ENCODE assay signal across 15 cellular contexts in the genomic region with DNA sequence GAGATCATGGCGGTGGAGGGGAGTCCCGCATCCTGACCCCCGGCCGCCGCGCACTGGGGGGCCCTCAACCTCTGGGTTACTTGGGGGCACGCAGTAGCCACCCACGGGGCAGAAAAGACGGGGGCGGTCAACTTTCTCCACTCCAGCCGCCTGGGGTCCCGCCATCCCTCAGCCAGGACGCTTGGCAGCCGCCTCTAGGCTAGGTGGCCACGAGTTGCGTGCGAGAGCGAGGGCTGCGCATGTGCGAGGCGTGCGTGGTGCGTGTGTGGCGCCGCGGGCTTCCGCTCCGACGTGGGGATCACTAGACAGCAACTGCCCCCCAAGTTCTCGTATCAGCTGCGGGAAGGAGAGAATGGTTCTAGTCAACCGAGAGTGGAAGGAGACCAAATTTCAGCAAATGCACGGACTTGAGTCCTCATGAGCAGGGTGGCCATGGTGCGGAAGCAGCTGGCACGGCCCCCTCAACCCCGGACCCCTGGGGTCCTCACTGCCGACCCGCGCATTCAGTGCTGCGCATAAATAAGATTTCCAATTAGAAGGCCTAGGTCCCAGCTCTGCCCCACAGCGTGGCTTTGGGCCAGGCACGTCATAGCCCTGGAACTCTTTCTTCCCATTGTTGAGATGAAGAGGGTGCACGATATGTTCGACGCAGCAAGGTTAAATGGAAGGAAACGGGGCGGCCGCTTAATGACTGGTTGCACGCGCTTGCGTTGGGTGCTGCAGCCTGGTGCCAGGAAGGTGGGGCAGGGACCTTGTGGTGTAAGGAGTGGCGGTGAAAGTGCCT. TPM values are rescaled to one million over a fixed set of nuclear protein-coding genes. Genes with fewer than 3 reads are reported as not detected.
"Had no signal": no experiment of that assay in that cellular context is flagged by ENCODE, and none has a peak within 500 bp of the region (broad histone marks: within the 10 kb centered on the region; RNA-seq: fewer than 3 reads in every experiment).

No MANE protein-coding gene starts in this region.

- H3K36me3 Mint-ChIP-seq: activated CD8-positive, alpha-beta memory T cell treated with anti-CD3 and anti-CD28 coated beads, Interleukin-2, amount 10 ng/mL, durations not matched to agents 7 days and 5 days; activated naive CD4-positive, alpha-beta T cell treated with anti-CD3 and anti-CD28 coated beads, Interleukin-2, amount 50 U/mL, for 24 hours; naive thymus-derived CD8-positive, alpha-beta T cell had no signal

- H3K27me3 Mint-ChIP-seq: activated naive CD4-positive, alpha-beta T cell treated with anti-CD3 and anti-CD28 coated beads, Interleukin-2, amount 50 U/mL, for 24 hours; activated T-cell treated with anti-CD3 and anti-CD28 coated beads, Interleukin-2, amount 50 U/mL, for 24 hours; naive thymus-derived CD8-positive, alpha-beta T cell; stimulated activated naive CD8-positive, alpha-beta T cell treated with anti-CD3 and anti-CD28 coated beads, Interleukin-15, Interleukin-2, amounts not matched to agents 100 ng/mL and 50 ng/mL, for 24 hours had no signal

- H3K4me3 ChIP-seq: hepatocyte, mucosa of descending colon had no signal

- FAIRE-seq: endometrium, frontal cortex had no signal

- DNase-seq: activated CD4-positive, alpha-beta T cell treated with anti-CD3 and anti-CD28 coated beads, Interleukin-2, amount 50 U/mL, for 4 hours; activated CD4-positive, CD25-positive, alpha-beta regulatory T cell treated with anti-CD3 and anti-CD28 coated beads, Interleukin-2, amount 50 U/mL, for 72 hours; activated CD8-positive, alpha-beta memory T cell treated with anti-CD3 and anti-CD28 coated beads, Interleukin-2, amount 10 ng/mL, durations not matched to agents 7 days and 5 days; activated effector memory CD4-positive, alpha-beta T cell treated with Interleukin-2 at 50 U/mL for 16 hours; activated T-cell treated with anti-CD3 and anti-CD28 coated beads, Interleukin-2, amount 50 U/mL, for 24 hours; cerebellar nuclear complex; mucosa of descending colon; naive thymus-derived CD8-positive, alpha-beta T cell; stimulated activated CD4-positive, alpha-beta T cell treated with anti-CD3 and anti-CD28 coated beads, Interleukin-4, amount 100 ng/mL, for 1 hour had no signal

- H3K4me1 Mint-ChIP-seq: activated CD8-positive, alpha-beta memory T cell treated with anti-CD3 and anti-CD28 coated beads, Interleukin-2, amount 10 ng/mL, durations not matched to agents 7 days and 5 days had no signal

- H3K79me2 ChIP-seq: hepatocyte had no signal

- H3K4me3 Mint-ChIP-seq: activated CD8-positive, alpha-beta memory T cell treated with anti-CD3 and anti-CD28 coated beads, Interleukin-2, amount 10 ng/mL, durations not matched to agents 7 days and 5 days; activated naive CD4-positive, alpha-beta T cell treated with anti-CD3 and anti-CD28 coated beads, Interleukin-2, amount 50 U/mL, for 24 hours; activated T-cell treated with anti-CD3 and anti-CD28 coated beads, Interleukin-2, amount 50 U/mL, for 24 hours; naive thymus-derived CD8-positive, alpha-beta T cell; stimulated activated naive CD8-positive, alpha-beta T cell treated with anti-CD3 and anti-CD28 coated beads, Interleukin-15, Interleukin-2, amounts not matched to agents 100 ng/mL and 50 ng/mL, for 24 hours had no signal

- H3K27ac Mint-ChIP-seq: activated CD8-positive, alpha-beta memory T cell treated with anti-CD3 and anti-CD28 coated beads, Interleukin-2, amount 10 ng/mL, durations not matched to agents 7 days and 5 days; activated naive CD4-positive, alpha-beta T cell treated with anti-CD3 and anti-CD28 coated beads, Interleukin-2, amount 50 U/mL, for 24 hours; activated T-cell treated with anti-CD3 and anti-CD28 coated beads, Interleukin-2, amount 50 U/mL, for 24 hours; progenitor cell of endocrine pancreas; stimulated activated naive CD8-positive, alpha-beta T cell treated with anti-CD3 and anti-CD28 coated beads, Interleukin-15, Interleukin-2, amounts not matched to agents 100 ng/mL and 50 ng/mL, for 24 hours had no signal

- H3K4me2 ChIP-seq: hepatocyte had no signal

- H3K27ac ChIP-seq: hepatocyte had no signal

- H3K9me3 Mint-ChIP-seq: activated naive CD4-positive, alpha-beta T cell treated with anti-CD3 and anti-CD28 coated beads, Interleukin-2, amount 50 U/mL, for 24 hours; activated T-cell treated with anti-CD3 and anti-CD28 coated beads, Interleukin-2, amount 50 U/mL, for 24 hours; naive thymus-derived CD8-positive, alpha-beta T cell; stimulated activated naive CD8-positive, alpha-beta T cell treated with anti-CD3 and anti-CD28 coated beads, Interleukin-15, Interleukin-2, amounts not matched to agents 100 ng/mL and 50 ng/mL, for 24 hours had no signal

- H3K9me3 ChIP-seq: mucosa of descending colon had no signal

- ATAC-seq: activated CD8-positive, alpha-beta memory T cell treated with anti-CD3 and anti-CD28 coated beads, Interleukin-2, amount 10 ng/mL, durations not matched to agents 7 days and 5 days; mucosa of descending colon; naive thymus-derived CD8-positive, alpha-beta T cell had no signal

- H3K27me3 ChIP-seq: hepatocyte had no signal

- H2AFZ ChIP-seq: hepatocyte had no signal

RNA-seq across cellular contexts. Expression of a gene that starts 42.6 kb away (rescaled TPM):
- total RNA-seq: activated CD8-positive, alpha-beta memory T cell treated with anti-CD3 and anti-CD28 coated beads, Interleukin-2, amount 10 ng/mL, durations not matched to agents 7 days and 5 days; naive thymus-derived CD8-positive, alpha-beta T cell; progenitor cell of endocrine pancreas had no signal
